Comparison of ENCODE assay signal across 18 cellular contexts in genomic region chr5:127925916-127926315, GRCh38.
DNase-seq lines count a peak whose midpoint lies in the region; ATAC-seq, FAIRE-seq and TF ChIP-seq lines count a peak whose summit lies in the region.
"Had no signal": no experiment of that assay in that cellular context is flagged by ENCODE, and none has a peak within 500 bp of the region (broad histone marks: within the 10 kb centered on the region; RNA-seq: fewer than 3 reads in every experiment).

No MANE protein-coding gene starts in this region.

- no peak overlapping the region for H3K4me2 ChIP-seq in K562 (ENCODE audit: insufficient read depth, low read length)

- no peak overlapping the region for H3K27ac ChIP-seq in K562 (ENCODE audit: extremely low read depth, low read depth, low read length)
- H3K27ac ChIP-seq: SK-N-MC had no signal

- H3K79me2 ChIP-seq in K562 (ENCODE audit: control insufficient read depth, insufficient read depth, low read length), result no peaks in the 10 kb centered on the region

- H3K9ac ChIP-seq in K562 (ENCODE audit: insufficient read depth in 1 of 2, low read depth in 2 of 2, low read length in 2 of 2), result no peak overlapping the region

- ATAC-seq in K562, result no peak
- no peak for ATAC-seq in HG02571 (IDR thresholded peaks at IDR 0.05; ENCODE audit: unreplicated experiment)
- no peak for ATAC-seq in GM18858 (IDR thresholded peaks at IDR 0.05; ENCODE audit: unreplicated experiment)
- ATAC-seq: activated CD8-positive, alpha-beta T cell treated with anti-CD3 and anti-CD28 coated beads, Interleukin-2, amount 10 ng/mL, durations not matched to agents 7 days and 5 days; effector memory CD8-positive, alpha-beta T cell; naive thymus-derived CD4-positive, alpha-beta T cell; sciatic nerve had no signal

- DNase-seq in DMS79 treated with DMSO at 0.1 percent for 48 hours (lab: John Stamatoyannopoulos, UW) (peak; percentile 85), NB4 (ENCODE audit: low read depth) (peak; percentile 27), K562 (ENCODE audit: extremely low read depth in 1 of 4, low spot score in 3 of 4) (no peak), mucosa of gallbladder (ENCODE audit: low spot score) (peak; percentile 46), H54 (ENCODE audit: insufficient read length, low spot score) (no peak)
- DNase-seq: activated CD8-positive, alpha-beta T cell treated with anti-CD3 and anti-CD28 coated beads, Interleukin-2, amount 10 ng/mL, durations not matched to agents 7 days and 5 days; activated effector memory CD4-positive, alpha-beta T cell treated with Interleukin-2 at 50 U/mL for 16 hours; effector memory CD8-positive, alpha-beta T cell; naive thymus-derived CD4-positive, alpha-beta T cell; NCI-H1105; NK-92 treated with Interleukin-12 subunit alpha and Interleukin-12 subunit beta, amount 100 ng/mL, for 24 hours; stimulated activated naive CD4-positive, alpha-beta T cell treated with Interleukin-2 at 50 U/mL for 16 hours had no signal

- no peak for TF ChIP-seq RAD21 in K562 (CRISPR knock-in tag; conservative IDR thresholded peaks at IDR 0.05 in 1 of 2, IDR thresholded peaks at IDR 0.05 in 1 of 2)

- no peak overlapping the region for H3K4me3 ChIP-seq in NB4 (ENCODE audit: low read depth, low read length)
- H3K4me3 ChIP-seq in K562, result no peak overlapping the region
- H3K4me3 ChIP-seq: HAP-1, SK-N-MC had no signal

- no peaks in the 10 kb centered on the region for H3K9me1 ChIP-seq in K562 (ENCODE audit: control insufficient read depth, insufficient read depth, low read length)

- no peak for FAIRE-seq in K562 (lab: Jason Lieb, UNC)
- FAIRE-seq in H54 (lab: Jason Lieb, UNC), result no peak
- FAIRE-seq: G401.6 had no signal

- intact Hi-C loops in K562 (cut with micrococcal nuclease), result no loop called here

- TF ChIP-seq CTCF in NB4 (IDR thresholded peaks at IDR 0.05; ENCODE audit: low read depth, low read length), result no peak
- TF ChIP-seq CTCF in K562 (IDR thresholded peaks at IDR 0.05 in 2 of 3, conservative IDR thresholded peaks at IDR 0.05 in 1 of 3; ENCODE audit: insufficient read depth in 2 of 3, low read depth in 1 of 3, low read length in 3 of 3), result no peak

- POLR2A ChIA-PET in K562 (lab: Yijun Ruan, JAX), result interaction anchor here (0.7 to 1.1 kb wide), 2 partner anchors 10 to 12 kb away, joined by 3 read pairs; no protein-coding TSS in a partner anchor

- H3K27me3 ChIP-seq in K562 (ENCODE audit: control insufficient read depth in 2 of 2, insufficient read depth in 2 of 2, low read length in 2 of 2), result peaks cover 0 to 4% of the 10 kb centered on the region in 2 experiments; a peak in 1 of 5 replicates

- BruUV-seq in K562 (replicated peaks; lab: Mats Ljungman, UMichigan), result no TSS peak

- TF ChIP-seq EP300 in K562 (IDR thresholded peaks at IDR 0.05; ENCODE audit: low read length), result no peak

- no peaks in the 10 kb centered on the region for H3K36me3 ChIP-seq in K562 (ENCODE audit: control insufficient read depth, insufficient read depth, low read length)
- H3K36me3 ChIP-seq: HAP-1 had no signal

- in situ Hi-C loops in K562 (cut with MboI), result no loop called here

- TF ChIP-seq POLR2A in NB4 (IDR thresholded peaks at IDR 0.05; ENCODE audit: extremely low read depth, insufficient read length) (no peak), K562 (conservative IDR thresholded peaks at IDR 0.05) (no peak), H54 (IDR thresholded peaks at IDR 0.05; ENCODE audit: low read depth, low read length) (no peak)

- H2AFZ ChIP-seq in K562 (ENCODE audit: low read depth, low read length), result no peak overlapping the region

- CTCF ChIA-PET in K562 (lab: Yijun Ruan, JAX; ENCODE audit: low intra/inter-chr PET ratio), result no interaction called here

- H4K20me1 ChIP-seq in K562 (replicated peaks; ENCODE audit: control insufficient read depth, insufficient read depth, low read length), result no peaks in the 10 kb centered on the region

- H3K4me1 ChIP-seq in K562 (replicated peaks in 1 of 2; ENCODE audit: control insufficient read depth in 2 of 2, insufficient read depth in 2 of 2, low read length in 2 of 2), result no peaks in the 10 kb centered on the region

- no peaks in the 10 kb centered on the region for H3K9me3 ChIP-seq in K562 (replicated peaks; ENCODE audit: control insufficient read depth, insufficient read depth, low read depth, low read length)
- H3K9me3 ChIP-seq: HAP-1 had no signal

- 3% methylated on average over 4 of the region's 4 CpGs for WGBS in K562 (ENCODE audit: insufficient coverage, low coverage, missing lambda C conversion rate)

TF ChIP-seq in K562, 482 proteins besides CTCF, POLR2A, EP300 and RAD21 (continues in another document):
- TF ChIP-seq CBX5 (IDR thresholded peaks at IDR 0.05; ENCODE audit: borderline replicate concordance, low read depth), result no peak
- no peak for TF ChIP-seq RBM14 (IDR thresholded peaks at IDR 0.05; ENCODE audit: borderline replicate concordance, insufficient read depth, low read depth, low read length)
- no peak for TF ChIP-seq NEUROD1 (IDR thresholded peaks at IDR 0.05; ENCODE audit: borderline replicate concordance, low read depth, low read length, partially characterized antibody)
- TF ChIP-seq SNRNP70 (optimal IDR thresholded peaks at IDR 0.05; ENCODE audit: low read depth, low read length), result no peak
- TF ChIP-seq ATF3 (IDR thresholded peaks at IDR 0.05), result peak; percentile 19; the same call in 1 of the 2 replicates
- TF ChIP-seq ATF3 (CRISPR knock-in tag; conservative IDR thresholded peaks at IDR 0.05), result no peak
- peak in 1 of 2 experiments; percentile 57; a peak in 1 of 4 replicates for TF ChIP-seq SRF (CRISPR knock-in tag; IDR thresholded peaks at IDR 0.05)
- TF ChIP-seq CREM (IDR thresholded peaks at IDR 0.05; ENCODE audit: low read depth), result no peak
- no peak for TF ChIP-seq ZBTB33 (CRISPR knock-in tag; IDR thresholded peaks at IDR 0.05)
- no peak for TF ChIP-seq ZNF449 (CRISPR knock-in tag; IDR thresholded peaks at IDR 0.05)
- no peak for TF ChIP-seq ZNF740 (CRISPR knock-in tag; IDR thresholded peaks at IDR 0.05)
- TF ChIP-seq ZNF740 (tag; IDR thresholded peaks at IDR 0.05), result no peak
- 0 out of 2 replicates have a peak, but pooled peaks have one; percentile 7 for TF ChIP-seq JUND (IDR thresholded peaks at IDR 0.05; ENCODE audit: borderline replicate concordance, low read depth, low read length)
- peak; percentile 53; the same call in 1 of the 3 replicates for TF ChIP-seq JUND (tag; IDR thresholded peaks at IDR 0.05; ENCODE audit: borderline replicate concordance, low read depth, low read length)
- TF ChIP-seq ILF3 (IDR thresholded peaks at IDR 0.05; ENCODE audit: borderline replicate concordance), result no peak
- peak; percentile 43 for TF ChIP-seq FOSL1 (tag; conservative IDR thresholded peaks at IDR 0.05)
- no peak for TF ChIP-seq ETV6 (IDR thresholded peaks at IDR 0.05; ENCODE audit: borderline replicate concordance in 1 of 2, low read depth in 2 of 2, low read length in 1 of 2)
- no peak for TF ChIP-seq ETV6 (CRISPR knock-in tag; IDR thresholded peaks at IDR 0.05; ENCODE audit: borderline replicate concordance)
- TF ChIP-seq KDM2B (CRISPR knock-in tag; IDR thresholded peaks at IDR 0.05), result no peak
- TF ChIP-seq FOXM1 (IDR thresholded peaks at IDR 0.05; ENCODE audit: low read depth), result peak; percentile 60; the same call in 1 of the 2 replicates
- no peak for TF ChIP-seq FOXM1 (CRISPR knock-in tag; IDR thresholded peaks at IDR 0.05; ENCODE audit: low read depth)
- TF ChIP-seq MEF2A (IDR thresholded peaks at IDR 0.05; ENCODE audit: control insufficient read depth, low read depth, low read length), result no peak
- no peak for TF ChIP-seq MCM5 (IDR thresholded peaks at IDR 0.05; ENCODE audit: low read depth)

Comparison
In these comparisons a context has a peak if more than half of its experiments do, and no peak if none do; other contexts are left out.
1. DNase-seq: peak in DMS79 treated with DMSO at 0.1 percent for 48 hours (single experiment), NB4 (single experiment) and mucosa of gallbladder (single experiment); none in K562 (0 of 4) and H54 (single experiment).